1 cellular context compared by ENCODE assay signal in the genomic region with DNA sequence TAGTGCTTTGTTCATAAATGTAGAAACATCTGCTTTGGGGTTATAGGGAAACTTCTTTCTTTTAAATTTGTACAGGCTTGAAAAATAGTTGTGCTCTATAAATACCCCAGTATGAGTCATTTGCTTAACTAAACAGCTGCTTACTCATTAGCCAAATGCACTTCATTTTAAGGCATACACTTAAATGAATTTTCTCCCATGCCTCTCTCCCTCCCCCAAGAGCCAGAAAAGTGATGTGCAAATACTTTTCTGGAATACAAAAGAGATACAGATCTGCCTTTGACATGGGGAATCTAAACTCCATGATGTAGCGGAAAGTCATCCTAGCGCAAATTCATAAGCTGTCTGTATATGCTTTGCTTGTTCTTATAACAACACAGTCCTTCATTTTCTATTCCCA.
TF ChIP-seq lines count a peak whose summit lies in the region.

No MANE protein-coding gene starts in this region.

TF ChIP-seq in IMR-90, 13 proteins besides CTCF, POLR2A, EP300 and RAD21 (continued from another document):
- TF ChIP-seq, protein P1, sequence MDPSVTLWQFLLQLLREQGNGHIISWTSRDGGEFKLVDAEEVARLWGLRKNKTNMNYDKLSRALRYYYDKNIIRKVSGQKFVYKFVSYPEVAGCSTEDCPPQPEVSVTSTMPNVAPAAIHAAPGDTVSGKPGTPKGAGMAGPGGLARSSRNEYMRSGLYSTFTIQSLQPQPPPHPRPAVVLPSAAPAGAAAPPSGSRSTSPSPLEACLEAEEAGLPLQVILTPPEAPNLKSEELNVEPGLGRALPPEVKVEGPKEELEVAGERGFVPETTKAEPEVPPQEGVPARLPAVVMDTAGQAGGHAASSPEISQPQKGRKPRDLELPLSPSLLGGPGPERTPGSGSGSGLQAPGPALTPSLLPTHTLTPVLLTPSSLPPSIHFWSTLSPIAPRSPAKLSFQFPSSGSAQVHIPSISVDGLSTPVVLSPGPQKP (IDR thresholded peaks at IDR 0.05; ENCODE audit: borderline replicate concordance, low read depth, low read length) = no peak
- TF ChIP-seq RFX5 (IDR thresholded peaks at IDR 0.05; ENCODE audit: low read depth, low read length) (no peak), RCOR1 (IDR thresholded peaks at IDR 0.05; ENCODE audit: insufficient replicate concordance, low read length) (no peak), NFE2L2 (IDR thresholded peaks at IDR 0.05; ENCODE audit: low read depth, low read length) (no peak), SMC3 (IDR thresholded peaks at IDR 0.05; ENCODE audit: low read depth, low read length) (peak; percentile 16; the same call in 1 of the 2 replicates)
